Comparison of ENCODE assay signal across 1 cellular context in the genomic region with DNA sequence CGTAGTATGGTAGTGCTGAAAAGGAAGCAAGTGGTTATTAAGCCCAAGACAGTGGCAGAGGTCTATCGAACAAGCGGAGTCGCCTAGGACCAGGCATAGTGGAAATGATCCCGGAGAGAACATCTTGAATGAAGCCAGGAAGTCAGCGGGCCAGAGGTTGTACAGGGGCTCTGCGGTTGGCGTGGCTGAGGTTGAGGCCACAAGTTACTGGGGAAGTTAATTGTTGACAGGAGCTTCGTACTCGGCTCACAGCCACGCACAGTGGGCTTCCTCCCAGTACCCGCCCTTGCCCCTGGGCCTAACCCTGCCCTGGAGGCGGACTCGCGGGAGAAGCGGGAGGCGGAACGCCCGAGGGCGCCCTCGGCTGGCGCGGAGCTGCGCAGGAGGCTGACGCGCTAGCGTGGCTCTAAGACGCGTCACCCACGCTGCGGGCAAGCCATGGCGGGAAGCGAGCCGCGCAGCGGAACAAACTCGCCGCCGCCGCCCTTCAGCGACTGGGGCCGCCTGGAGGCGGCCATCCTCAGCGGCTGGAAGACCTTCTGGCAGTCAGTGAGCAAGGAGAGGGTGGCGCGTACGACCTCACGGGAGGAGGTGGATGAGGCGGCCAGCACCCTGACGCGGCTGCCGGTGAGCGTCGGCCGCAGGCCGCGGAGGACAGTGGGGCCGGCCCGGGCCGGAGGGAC.
TF ChIP-seq lines count a peak whose summit lies in the region.

A gene with protein sequence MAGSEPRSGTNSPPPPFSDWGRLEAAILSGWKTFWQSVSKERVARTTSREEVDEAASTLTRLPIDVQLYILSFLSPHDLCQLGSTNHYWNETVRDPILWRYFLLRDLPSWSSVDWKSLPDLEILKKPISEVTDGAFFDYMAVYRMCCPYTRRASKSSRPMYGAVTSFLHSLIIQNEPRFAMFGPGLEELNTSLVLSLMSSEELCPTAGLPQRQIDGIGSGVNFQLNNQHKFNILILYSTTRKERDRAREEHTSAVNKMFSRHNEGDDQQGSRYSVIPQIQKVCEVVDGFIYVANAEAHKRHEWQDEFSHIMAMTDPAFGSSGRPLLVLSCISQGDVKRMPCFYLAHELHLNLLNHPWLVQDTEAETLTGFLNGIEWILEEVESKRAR (plus strand): TSS at position 410 of the 683 bp plus-strand sequence. CDS start 29 bp downstream, at position 439.

TF ChIP-seq in K562, 482 proteins besides CTCF, POLR2A, EP300 and RAD21 (continued from another document and continues in another):
- 0 out of 2 replicates have a peak, but pooled peaks have one; percentile 18 for TF ChIP-seq ZBTB7A (IDR thresholded peaks at IDR 0.05; ENCODE audit: borderline replicate concordance, control insufficient read depth, low read depth, low read length)
- TF ChIP-seq JUND (IDR thresholded peaks at IDR 0.05; ENCODE audit: borderline replicate concordance, low read depth, low read length), result peak; percentile 80
- TF ChIP-seq JUND (tag; IDR thresholded peaks at IDR 0.05; ENCODE audit: borderline replicate concordance, low read depth, low read length), result peak; percentile 61; the same call in 1 of the 3 replicates
- no peak for TF ChIP-seq MED1 (CRISPR knock-in tag; IDR thresholded peaks at IDR 0.05; ENCODE audit: borderline replicate concordance)
- peak; percentile 75; the same call in 1 of the 2 replicates for TF ChIP-seq NR2C2 (CRISPR knock-in tag; IDR thresholded peaks at IDR 0.05)
- peak; percentile 85 for TF ChIP-seq NR2C2 (tag; IDR thresholded peaks at IDR 0.05)
- TF ChIP-seq BCOR (IDR thresholded peaks at IDR 0.05), result peak; percentile 50; the same call in 1 of the 2 replicates
- TF ChIP-seq KDM2B (CRISPR knock-in tag; IDR thresholded peaks at IDR 0.05), result 0 out of 2 replicates have a peak, but pooled peaks have one; percentile 64
- peak in 1 of 2 experiments; percentile 67; a peak in 1 of 4 replicates for TF ChIP-seq CSDE1 (IDR thresholded peaks at IDR 0.05)
- TF ChIP-seq ZNF561 (CRISPR knock-in tag; conservative IDR thresholded peaks at IDR 0.05), result no peak
- TF ChIP-seq ZNF347 (CRISPR knock-in tag; IDR thresholded peaks at IDR 0.05; ENCODE audit: low read depth), result no peak
- TF ChIP-seq ZNF316 (IDR thresholded peaks at IDR 0.05), result peak; percentile 26
- TF ChIP-seq, protein P1, sequence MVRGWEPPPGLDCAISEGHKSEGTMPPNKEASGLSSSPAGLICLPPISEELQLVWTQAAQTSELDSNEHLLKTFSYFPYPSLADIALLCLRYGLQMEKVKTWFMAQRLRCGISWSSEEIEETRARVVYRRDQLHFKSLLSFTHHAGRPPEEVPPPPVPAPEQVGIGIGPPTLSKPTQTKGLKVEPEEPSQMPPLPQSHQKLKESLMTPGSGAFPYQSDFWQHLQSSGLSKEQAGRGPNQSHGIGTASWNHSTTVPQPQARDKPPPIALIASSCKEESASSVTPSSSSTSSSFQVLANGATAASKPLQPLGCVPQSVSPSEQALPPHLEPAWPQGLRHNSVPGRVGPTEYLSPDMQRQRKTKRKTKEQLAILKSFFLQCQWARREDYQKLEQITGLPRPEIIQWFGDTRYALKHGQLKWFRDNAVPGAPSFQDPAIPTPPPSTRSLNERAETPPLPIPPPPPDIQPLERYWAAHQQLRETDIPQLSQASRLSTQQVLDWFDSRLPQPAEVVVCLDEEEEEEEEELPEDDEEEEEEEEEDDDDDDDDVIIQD (CRISPR knock-in tag; IDR thresholded peaks at IDR 0.05), result no peak
- peak; percentile 90 for TF ChIP-seq SMAD4 (CRISPR knock-in tag; conservative IDR thresholded peaks at IDR 0.05)
- TF ChIP-seq FOXP1 (CRISPR knock-in tag; IDR thresholded peaks at IDR 0.05), result peak; percentile 67; the same call in 1 of the 2 replicates
- TF ChIP-seq, protein P2, sequence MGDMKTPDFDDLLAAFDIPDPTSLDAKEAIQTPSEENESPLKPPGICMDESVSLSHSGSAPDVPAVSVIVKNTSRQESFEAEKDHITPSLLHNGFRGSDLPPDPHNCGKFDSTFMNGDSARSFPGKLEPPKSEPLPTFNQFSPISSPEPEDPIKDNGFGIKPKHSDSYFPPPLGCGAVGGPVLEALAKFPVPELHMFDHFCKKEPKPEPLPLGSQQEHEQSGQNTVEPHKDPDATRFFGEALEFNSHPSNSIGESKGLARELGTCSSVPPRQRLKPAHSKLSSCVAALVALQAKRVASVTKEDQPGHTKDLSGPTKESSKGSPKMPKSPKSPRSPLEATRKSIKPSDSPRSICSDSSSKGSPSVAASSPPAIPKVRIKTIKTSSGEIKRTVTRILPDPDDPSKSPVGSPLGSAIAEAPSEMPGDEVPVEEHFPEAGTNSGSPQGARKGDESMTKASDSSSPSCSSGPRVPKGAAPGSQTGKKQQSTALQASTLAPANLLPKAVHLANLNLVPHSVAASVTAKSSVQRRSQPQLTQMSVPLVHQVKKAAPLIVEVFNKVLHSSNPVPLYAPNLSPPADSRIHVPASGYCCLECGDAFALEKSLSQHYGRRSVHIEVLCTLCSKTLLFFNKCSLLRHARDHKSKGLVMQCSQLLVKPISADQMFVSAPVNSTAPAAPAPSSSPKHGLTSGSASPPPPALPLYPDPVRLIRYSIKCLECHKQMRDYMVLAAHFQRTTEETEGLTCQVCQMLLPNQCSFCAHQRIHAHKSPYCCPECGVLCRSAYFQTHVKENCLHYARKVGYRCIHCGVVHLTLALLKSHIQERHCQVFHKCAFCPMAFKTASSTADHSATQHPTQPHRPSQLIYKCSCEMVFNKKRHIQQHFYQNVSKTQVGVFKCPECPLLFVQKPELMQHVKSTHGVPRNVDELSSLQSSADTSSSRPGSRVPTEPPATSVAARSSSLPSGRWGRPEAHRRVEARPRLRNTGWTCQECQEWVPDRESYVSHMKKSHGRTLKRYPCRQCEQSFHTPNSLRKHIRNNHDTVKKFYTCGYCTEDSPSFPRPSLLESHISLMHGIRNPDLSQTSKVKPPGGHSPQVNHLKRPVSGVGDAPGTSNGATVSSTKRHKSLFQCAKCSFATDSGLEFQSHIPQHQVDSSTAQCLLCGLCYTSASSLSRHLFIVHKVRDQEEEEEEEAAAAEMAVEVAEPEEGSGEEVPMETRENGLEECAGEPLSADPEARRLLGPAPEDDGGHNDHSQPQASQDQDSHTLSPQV (IDR thresholded peaks at IDR 0.05), result peak; percentile 94
- TF ChIP-seq PML (IDR thresholded peaks at IDR 0.05; ENCODE audit: low read length), result peak; percentile 81
- TF ChIP-seq PCBP2 (IDR thresholded peaks at IDR 0.05; ENCODE audit: low read depth, low read length, poor library complexity, severe bottlenecking), result no peak
- peak; percentile 49; the same call in 1 of the 2 replicates for TF ChIP-seq MBD2 (IDR thresholded peaks at IDR 0.05; ENCODE audit: borderline replicate concordance, low read depth)
- peak; percentile 78; the same call in 1 of the 2 replicates for TF ChIP-seq MEF2D (tag; conservative IDR thresholded peaks at IDR 0.05; ENCODE audit: low read depth)
- TF ChIP-seq ZFPM2 (CRISPR knock-in tag; IDR thresholded peaks at IDR 0.05), result no peak; the same call in 1 of the 2 replicates
- no peak for TF ChIP-seq ZNF583 (CRISPR knock-in tag; IDR thresholded peaks at IDR 0.05)
- TF ChIP-seq POLR2AphosphoS5 (IDR thresholded peaks at IDR 0.05; ENCODE audit: control insufficient read depth, insufficient read depth, low read depth, low read length), result peak; percentile 92
- 0 out of 2 replicates have a peak, but pooled peaks have one; percentile 29 for TF ChIP-seq KAT7 (CRISPR knock-in tag; IDR thresholded peaks at IDR 0.05; ENCODE audit: borderline replicate concordance)
- TF ChIP-seq, protein P3, sequence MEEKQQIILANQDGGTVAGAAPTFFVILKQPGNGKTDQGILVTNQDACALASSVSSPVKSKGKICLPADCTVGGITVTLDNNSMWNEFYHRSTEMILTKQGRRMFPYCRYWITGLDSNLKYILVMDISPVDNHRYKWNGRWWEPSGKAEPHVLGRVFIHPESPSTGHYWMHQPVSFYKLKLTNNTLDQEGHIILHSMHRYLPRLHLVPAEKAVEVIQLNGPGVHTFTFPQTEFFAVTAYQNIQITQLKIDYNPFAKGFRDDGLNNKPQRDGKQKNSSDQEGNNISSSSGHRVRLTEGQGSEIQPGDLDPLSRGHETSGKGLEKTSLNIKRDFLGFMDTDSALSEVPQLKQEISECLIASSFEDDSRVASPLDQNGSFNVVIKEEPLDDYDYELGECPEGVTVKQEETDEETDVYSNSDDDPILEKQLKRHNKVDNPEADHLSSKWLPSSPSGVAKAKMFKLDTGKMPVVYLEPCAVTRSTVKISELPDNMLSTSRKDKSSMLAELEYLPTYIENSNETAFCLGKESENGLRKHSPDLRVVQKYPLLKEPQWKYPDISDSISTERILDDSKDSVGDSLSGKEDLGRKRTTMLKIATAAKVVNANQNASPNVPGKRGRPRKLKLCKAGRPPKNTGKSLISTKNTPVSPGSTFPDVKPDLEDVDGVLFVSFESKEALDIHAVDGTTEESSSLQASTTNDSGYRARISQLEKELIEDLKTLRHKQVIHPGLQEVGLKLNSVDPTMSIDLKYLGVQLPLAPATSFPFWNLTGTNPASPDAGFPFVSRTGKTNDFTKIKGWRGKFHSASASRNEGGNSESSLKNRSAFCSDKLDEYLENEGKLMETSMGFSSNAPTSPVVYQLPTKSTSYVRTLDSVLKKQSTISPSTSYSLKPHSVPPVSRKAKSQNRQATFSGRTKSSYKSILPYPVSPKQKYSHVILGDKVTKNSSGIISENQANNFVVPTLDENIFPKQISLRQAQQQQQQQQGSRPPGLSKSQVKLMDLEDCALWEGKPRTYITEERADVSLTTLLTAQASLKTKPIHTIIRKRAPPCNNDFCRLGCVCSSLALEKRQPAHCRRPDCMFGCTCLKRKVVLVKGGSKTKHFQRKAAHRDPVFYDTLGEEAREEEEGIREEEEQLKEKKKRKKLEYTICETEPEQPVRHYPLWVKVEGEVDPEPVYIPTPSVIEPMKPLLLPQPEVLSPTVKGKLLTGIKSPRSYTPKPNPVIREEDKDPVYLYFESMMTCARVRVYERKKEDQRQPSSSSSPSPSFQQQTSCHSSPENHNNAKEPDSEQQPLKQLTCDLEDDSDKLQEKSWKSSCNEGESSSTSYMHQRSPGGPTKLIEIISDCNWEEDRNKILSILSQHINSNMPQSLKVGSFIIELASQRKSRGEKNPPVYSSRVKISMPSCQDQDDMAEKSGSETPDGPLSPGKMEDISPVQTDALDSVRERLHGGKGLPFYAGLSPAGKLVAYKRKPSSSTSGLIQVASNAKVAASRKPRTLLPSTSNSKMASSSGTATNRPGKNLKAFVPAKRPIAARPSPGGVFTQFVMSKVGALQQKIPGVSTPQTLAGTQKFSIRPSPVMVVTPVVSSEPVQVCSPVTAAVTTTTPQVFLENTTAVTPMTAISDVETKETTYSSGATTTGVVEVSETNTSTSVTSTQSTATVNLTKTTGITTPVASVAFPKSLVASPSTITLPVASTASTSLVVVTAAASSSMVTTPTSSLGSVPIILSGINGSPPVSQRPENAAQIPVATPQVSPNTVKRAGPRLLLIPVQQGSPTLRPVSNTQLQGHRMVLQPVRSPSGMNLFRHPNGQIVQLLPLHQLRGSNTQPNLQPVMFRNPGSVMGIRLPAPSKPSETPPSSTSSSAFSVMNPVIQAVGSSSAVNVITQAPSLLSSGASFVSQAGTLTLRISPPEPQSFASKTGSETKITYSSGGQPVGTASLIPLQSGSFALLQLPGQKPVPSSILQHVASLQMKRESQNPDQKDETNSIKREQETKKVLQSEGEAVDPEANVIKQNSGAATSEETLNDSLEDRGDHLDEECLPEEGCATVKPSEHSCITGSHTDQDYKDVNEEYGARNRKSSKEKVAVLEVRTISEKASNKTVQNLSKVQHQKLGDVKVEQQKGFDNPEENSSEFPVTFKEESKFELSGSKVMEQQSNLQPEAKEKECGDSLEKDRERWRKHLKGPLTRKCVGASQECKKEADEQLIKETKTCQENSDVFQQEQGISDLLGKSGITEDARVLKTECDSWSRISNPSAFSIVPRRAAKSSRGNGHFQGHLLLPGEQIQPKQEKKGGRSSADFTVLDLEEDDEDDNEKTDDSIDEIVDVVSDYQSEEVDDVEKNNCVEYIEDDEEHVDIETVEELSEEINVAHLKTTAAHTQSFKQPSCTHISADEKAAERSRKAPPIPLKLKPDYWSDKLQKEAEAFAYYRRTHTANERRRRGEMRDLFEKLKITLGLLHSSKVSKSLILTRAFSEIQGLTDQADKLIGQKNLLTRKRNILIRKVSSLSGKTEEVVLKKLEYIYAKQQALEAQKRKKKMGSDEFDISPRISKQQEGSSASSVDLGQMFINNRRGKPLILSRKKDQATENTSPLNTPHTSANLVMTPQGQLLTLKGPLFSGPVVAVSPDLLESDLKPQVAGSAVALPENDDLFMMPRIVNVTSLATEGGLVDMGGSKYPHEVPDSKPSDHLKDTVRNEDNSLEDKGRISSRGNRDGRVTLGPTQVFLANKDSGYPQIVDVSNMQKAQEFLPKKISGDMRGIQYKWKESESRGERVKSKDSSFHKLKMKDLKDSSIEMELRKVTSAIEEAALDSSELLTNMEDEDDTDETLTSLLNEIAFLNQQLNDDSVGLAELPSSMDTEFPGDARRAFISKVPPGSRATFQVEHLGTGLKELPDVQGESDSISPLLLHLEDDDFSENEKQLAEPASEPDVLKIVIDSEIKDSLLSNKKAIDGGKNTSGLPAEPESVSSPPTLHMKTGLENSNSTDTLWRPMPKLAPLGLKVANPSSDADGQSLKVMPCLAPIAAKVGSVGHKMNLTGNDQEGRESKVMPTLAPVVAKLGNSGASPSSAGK (IDR thresholded peaks at IDR 0.05), result peak; percentile 94
- 0 out of 2 replicates have a peak, but pooled peaks have one; percentile 40 for TF ChIP-seq SIN3B (IDR thresholded peaks at IDR 0.05; ENCODE audit: low read depth)
- TF ChIP-seq ELF4 (CRISPR knock-in tag; IDR thresholded peaks at IDR 0.05), result peak; percentile 42; the same call in 1 of the 2 replicates
- TF ChIP-seq, protein P4, sequence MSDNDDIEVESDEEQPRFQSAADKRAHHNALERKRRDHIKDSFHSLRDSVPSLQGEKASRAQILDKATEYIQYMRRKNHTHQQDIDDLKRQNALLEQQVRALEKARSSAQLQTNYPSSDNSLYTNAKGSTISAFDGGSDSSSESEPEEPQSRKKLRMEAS (CRISPR knock-in tag; IDR thresholded peaks at IDR 0.05), result peak; percentile 85; the same call in 1 of the 2 replicates
- TF ChIP-seq KLF16 (IDR thresholded peaks at IDR 0.05), result no peak
- TF ChIP-seq, protein P5, sequence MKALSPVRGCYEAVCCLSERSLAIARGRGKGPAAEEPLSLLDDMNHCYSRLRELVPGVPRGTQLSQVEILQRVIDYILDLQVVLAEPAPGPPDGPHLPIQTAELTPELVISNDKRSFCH (CRISPR knock-in tag; IDR thresholded peaks at IDR 0.05), result no peak
- TF ChIP-seq, protein P5 (tag; IDR thresholded peaks at IDR 0.05), result peak; percentile 79; the same call in 1 of the 2 replicates
- TF ChIP-seq FOXJ3 (CRISPR knock-in tag; IDR thresholded peaks at IDR 0.05), result 0 out of 2 replicates have a peak, but pooled peaks have one; percentile 43
- TF ChIP-seq KDM1A (IDR thresholded peaks at IDR 0.05), result no peak
- no peak for TF ChIP-seq RFX5 (IDR thresholded peaks at IDR 0.05; ENCODE audit: low read depth, low read length)
- no peak for TF ChIP-seq ZNF3 (CRISPR knock-in tag; IDR thresholded peaks at IDR 0.05)
- peak; percentile 63; the same call in 1 of the 2 replicates for TF ChIP-seq ZNF584 (CRISPR knock-in tag; IDR thresholded peaks at IDR 0.05; ENCODE audit: low read depth)
- peak; percentile 69 for TF ChIP-seq TOE1 (IDR thresholded peaks at IDR 0.05; ENCODE audit: borderline replicate concordance)
- TF ChIP-seq TOE1 (CRISPR knock-in tag; IDR thresholded peaks at IDR 0.05; ENCODE audit: borderline replicate concordance, low read depth), result 0 out of 2 replicates have a peak, but pooled peaks have one; percentile 37
- TF ChIP-seq ZC3H4 (CRISPR knock-in tag; IDR thresholded peaks at IDR 0.05; ENCODE audit: borderline replicate concordance), result no peak
- no peak for TF ChIP-seq ZNF121 (CRISPR knock-in tag; conservative IDR thresholded peaks at IDR 0.05)
- TF ChIP-seq SLC30A9 (CRISPR knock-in tag; IDR thresholded peaks at IDR 0.05), result no peak
- 0 out of 2 replicates have a peak, but pooled peaks have one; percentile 59 for TF ChIP-seq NR4A1 (CRISPR knock-in tag; IDR thresholded peaks at IDR 0.05)
- peak; percentile 82 for TF ChIP-seq NR4A1 (tag; IDR thresholded peaks at IDR 0.05)
